In the genomic region with DNA sequence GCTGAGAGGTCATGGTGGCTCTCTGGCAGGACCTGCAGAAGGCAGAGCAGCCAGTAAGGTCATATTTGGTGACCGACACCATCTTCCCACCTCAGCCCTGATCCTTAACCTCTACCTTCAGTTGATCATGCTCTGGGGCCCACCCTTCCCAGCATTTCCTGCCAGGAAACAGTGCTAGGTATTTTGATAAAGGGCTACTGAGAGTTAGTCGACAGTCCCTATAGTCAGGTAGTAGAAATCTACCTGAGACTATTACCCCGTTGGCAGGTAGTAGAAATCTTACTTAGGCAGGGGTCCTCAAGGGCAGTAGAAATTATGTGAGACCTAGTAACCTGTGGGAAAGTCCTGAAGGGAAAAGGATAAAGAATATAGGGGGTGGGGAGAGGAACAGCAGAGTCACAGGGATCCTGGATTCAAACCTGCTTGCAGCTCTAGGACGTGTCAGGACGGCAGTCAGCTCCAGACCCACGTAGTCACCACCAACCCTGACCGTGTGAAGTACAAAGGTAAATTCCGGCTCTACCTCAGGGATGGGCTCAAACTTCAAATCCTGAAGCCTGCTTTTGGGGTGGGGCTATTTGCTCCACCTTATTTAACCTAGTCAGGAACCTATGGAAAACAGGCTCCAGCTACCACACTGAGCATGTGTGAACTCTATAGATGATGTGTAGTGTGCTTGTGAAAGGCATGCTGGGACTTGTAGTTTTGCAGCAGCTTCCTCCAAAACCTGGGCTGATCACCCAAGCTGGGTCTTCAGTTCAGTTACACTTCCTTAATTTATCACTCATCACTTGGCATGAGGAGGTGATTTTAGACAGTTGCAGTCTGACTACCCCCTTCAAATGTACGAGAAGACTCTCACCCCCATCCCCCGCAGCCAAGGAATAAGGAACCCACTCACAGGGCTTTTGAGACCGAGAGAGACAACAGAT, we compare ENCODE assay signal across 9 cellular contexts. TPM values are rescaled to one million over a fixed set of nuclear protein-coding genes. Genes with fewer than 3 reads are reported as not detected.
DNase-seq lines count a peak whose midpoint lies in the region; ATAC-seq and TF ChIP-seq lines count a peak whose summit lies in the region.
"Had no signal": no experiment of that assay in that cellular context is flagged by ENCODE, and none has a peak within 500 bp of the region (broad histone marks: within the 10 kb centered on the region; RNA-seq: fewer than 3 reads in every experiment).

A gene with protein sequence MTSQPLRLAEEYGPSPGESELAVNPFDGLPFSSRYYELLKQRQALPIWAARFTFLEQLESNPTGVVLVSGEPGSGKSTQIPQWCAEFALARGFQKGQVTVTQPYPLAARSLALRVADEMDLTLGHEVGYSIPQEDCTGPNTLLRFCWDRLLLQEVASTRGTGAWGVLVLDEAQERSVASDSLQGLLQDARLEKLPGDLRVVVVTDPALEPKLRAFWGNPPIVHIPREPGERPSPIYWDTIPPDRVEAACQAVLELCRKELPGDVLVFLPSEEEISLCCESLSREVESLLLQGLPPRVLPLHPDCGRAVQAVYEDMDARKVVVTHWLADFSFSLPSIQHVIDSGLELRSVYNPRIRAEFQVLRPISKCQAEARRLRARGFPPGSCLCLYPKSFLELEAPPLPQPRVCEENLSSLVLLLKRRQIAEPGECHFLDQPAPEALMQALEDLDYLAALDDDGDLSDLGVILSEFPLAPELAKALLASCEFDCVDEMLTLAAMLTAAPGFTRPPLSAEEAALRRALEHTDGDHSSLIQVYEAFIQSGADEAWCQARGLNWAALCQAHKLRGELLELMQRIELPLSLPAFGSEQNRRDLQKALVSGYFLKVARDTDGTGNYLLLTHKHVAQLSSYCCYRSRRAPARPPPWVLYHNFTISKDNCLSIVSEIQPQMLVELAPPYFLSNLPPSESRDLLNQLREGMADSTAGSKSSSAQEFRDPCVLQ (minus strand): TSS at position 515 of the 932 bp plus-strand sequence. CDS start 502 bp downstream, at position 13.

- H3K4me3 Mint-ChIP-seq in IgD-negative memory B cell, result peak within 1 kb of the TSS; percentile 19 to 87 (median 76)
- peak within 1 kb of the TSS; percentile 66 for H3K4me3 Mint-ChIP-seq in activated B cell treated with CpG ODN at 0.5 μM for 24 hours
- H3K4me3 Mint-ChIP-seq in nephron progenitor cell, result peak within 1 kb of the TSS; percentile 58

- POLR2A ChIA-PET in activated B cell treated with CpG ODN at 0.5 μM for 24 hours (lab: Charles Lee), result interaction anchor here (0.6 to 8.8 kb wide), 11 partner anchors 10 to 318 kb away, joined by 3 to 63 read pairs (median 5); a partner anchor contains a TSS

- H3K4me1 Mint-ChIP-seq in IgD-negative memory B cell (peaks cover 15 to 24% (median 22%) of the 10 kb centered on the region in 3 donors), activated B cell treated with CpG ODN at 0.5 μM for 24 hours (peaks cover 40% of the 10 kb centered on the region), nephron progenitor cell (peaks cover 27% of the 10 kb centered on the region)

- intact Hi-C loops in activated B cell treated with CpG ODN at 0.5 μM for 24 hours (cut with micrococcal nuclease), result no loop called here

- DNase-seq in NCI-H345 (lab: John Stamatoyannopoulos, UW) (peak; percentile 11), NCI-H345 treated with DMSO at 0.1 percent for 48 hours (lab: John Stamatoyannopoulos, UW; ENCODE audit: unreplicated experiment) (no peak), activated B cell treated with CpG ODN at 0.5 μM for 24 hours (no peak), nephron progenitor cell (no peak), HK-2 (ENCODE audit: unreplicated experiment) (no peak)

- H3K9me3 Mint-ChIP-seq in IgD-negative memory B cell (no peaks in the 10 kb centered on the region), activated B cell treated with CpG ODN at 0.5 μM for 24 hours (no peaks in the 10 kb centered on the region), nephron progenitor cell (no peaks in the 10 kb centered on the region)

- ATAC-seq in activated B cell treated with CpG ODN at 0.5 μM for 24 hours (ENCODE audit: low read depth) (peak; percentile 17), GM21723 (IDR thresholded peaks at IDR 0.05; ENCODE audit: unreplicated experiment) (no peak), HG02763 (IDR thresholded peaks at IDR 0.05; ENCODE audit: unreplicated experiment) (no peak)

- CTCF ChIA-PET in activated B cell treated with CpG ODN at 0.5 μM for 24 hours (lab: Charles Lee), result interaction anchor here (0.7 kb wide), 1 partner anchor 23 kb away, joined by 3 read pairs; no protein-coding TSS in a partner anchor

- H3K36me3 Mint-ChIP-seq in IgD-negative memory B cell (peaks cover 7% of the 10 kb centered on the region), activated B cell treated with CpG ODN at 0.5 μM for 24 hours (ENCODE audit: low read depth) (peaks cover 43% of the 10 kb centered on the region), nephron progenitor cell (ENCODE audit: low read depth) (peaks cover 30% of the 10 kb centered on the region)

- H3K27ac Mint-ChIP-seq in IgD-negative memory B cell, result peak within 1 kb of the TSS; percentile 79 to 93 (median 92)
- H3K27ac Mint-ChIP-seq in activated B cell treated with CpG ODN at 0.5 μM for 24 hours, result peak within 1 kb of the TSS; percentile 84
- H3K27ac Mint-ChIP-seq in nephron progenitor cell, result no peak within 1 kb of the TSS

- no peak for TF ChIP-seq CTCF in activated B cell treated with CpG ODN at 0.5 μM for 24 hours (IDR thresholded peaks at IDR 0.05)
- TF ChIP-seq CTCF in nephron progenitor cell (IDR thresholded peaks at IDR 0.05), result no peak

- H3K27me3 Mint-ChIP-seq in IgD-negative memory B cell, result no peaks in the 10 kb centered on the region
- H3K27me3 Mint-ChIP-seq in activated B cell treated with CpG ODN at 0.5 μM for 24 hours, result no peaks in the 10 kb centered on the region
- H3K27me3 Mint-ChIP-seq in nephron progenitor cell (ENCODE audit: low read depth, poor library complexity), result peaks cover 36% of the 10 kb centered on the region

RNA-seq across cellular contexts. Expression of the gene that starts here (rescaled TPM):
- polyA plus RNA-seq in IgD-negative memory B cell, result 0.70 TPM
- total RNA-seq in activated B cell treated with CpG ODN at 0.5 μM for 24 hours, result 0.51 and 0.73 TPM in 2 replicates
- total RNA-seq: fibroblast of lung had no signal
- polyA plus RNA-seq: fibroblast of lung had no signal

Comparison
In these comparisons a context has a peak if more than half of its experiments do, and no peak if none do; other contexts are left out.
1. Peak in ATAC-seq in activated B cell treated with CpG ODN at 0.5 μM for 24 hours; RNA of the gene not detected or under 1 TPM.